In genomic region chr1:45684402-45684801, GRCh38 we compare ENCODE assay signal across 9 cellular contexts. TPM values are rescaled to one million over a fixed set of nuclear protein-coding genes. Genes with fewer than 3 reads are reported as not detected.
DNase-seq lines count a peak whose midpoint lies in the region; ATAC-seq and TF ChIP-seq lines count a peak whose summit lies in the region.
"Had no signal": no experiment of that assay in that cellular context is flagged by ENCODE, and none has a peak within 500 bp of the region (broad histone marks: within the 10 kb centered on the region; RNA-seq: fewer than 3 reads in every experiment).

No MANE protein-coding gene starts in this region.

- H3F3A ChIP-seq in neural cell (ENCODE audit: insufficient read depth, low read length, poor library complexity, severe bottlenecking), result peaks cover 12% of the 10 kb centered on the region

- no peak for DNase-seq in CD4-positive, alpha-beta memory T cell
- no peak for DNase-seq in MG63
- no peak for DNase-seq in dorsolateral prefrontal cortex
- DNase-seq in COLO829 (ENCODE audit: low spot score), result no peak
- DNase-seq in HUDEP-2 (lab: John Stamatoyannopoulos, UW; ENCODE audit: unreplicated experiment in 76 of 76), result no peak
- no peak for DNase-seq in GM19238 (ENCODE audit: insufficient read length, low spot score)
- DNase-seq: RPMI8226 had no signal

- no peak overlapping the region for H3K9ac ChIP-seq in neural cell (ENCODE audit: low read length)

- POLR2A ChIA-PET in CD4-positive, alpha-beta memory T cell (lab: Charles Lee; ENCODE audit: partially characterized antibody), result interaction anchor here (1.1 to 3.2 kb wide), 2 partner anchors 66 to 163 kb away, joined by 6 to 25 read pairs; partner anchors contain the start of gene PRDX1

- H3K27me3 ChIP-seq in CD4-positive, alpha-beta memory T cell (ENCODE audit: insufficient read depth, low read length), result no peaks in the 10 kb centered on the region
- H3K27me3 ChIP-seq in MG63 (no peaks in the 10 kb centered on the region), dorsolateral prefrontal cortex (no peaks in the 10 kb centered on the region), neural cell (ENCODE audit: insufficient read depth, low read depth, low read length) (no peaks in the 10 kb centered on the region)

- peak overlapping the region; percentile 73 to 100 (median 97) for H3K4me3 Mint-ChIP-seq in CD4-positive, alpha-beta memory T cell

- H3K36me3 Mint-ChIP-seq in CD4-positive, alpha-beta memory T cell, result peaks cover 0 to 32% of the 10 kb centered on the region in 2 donors

- H3K27ac ChIP-seq in CD4-positive, alpha-beta memory T cell (ENCODE audit: low read depth, low read length), result no peak overlapping the region
- H3K27ac ChIP-seq in dorsolateral prefrontal cortex (peak overlapping the region in 3 of 59 donors; percentile 1 to 98 (median 97)), neural cell (ENCODE audit: low read length) (no peak overlapping the region)

- no peaks in the 10 kb centered on the region for H3K9me3 ChIP-seq in CD4-positive, alpha-beta memory T cell (ENCODE audit: control insufficient read depth in 1 of 2, low read length in 2 of 2)
- no peaks in the 10 kb centered on the region for H3K9me3 ChIP-seq in MG63
- no peaks in the 10 kb centered on the region for H3K9me3 ChIP-seq in neural cell (ENCODE audit: low read length)

- CTCF ChIA-PET in CD4-positive, alpha-beta memory T cell (lab: Charles Lee; ENCODE audit: partially characterized antibody), result interaction anchor here (0.5 kb wide), 1 partner anchor 12 kb away, joined by 3 read pairs; no protein-coding TSS in a partner anchor

- H3K4me1 Mint-ChIP-seq in CD4-positive, alpha-beta memory T cell, result peaks cover 32 to 84% (median 54%) of the 10 kb centered on the region in 4 donors

- no peak for TF ChIP-seq RAD21 in neural cell (conservative IDR thresholded peaks at IDR 0.05)

- TF ChIP-seq CTCF in dorsolateral prefrontal cortex (IDR thresholded peaks at IDR 0.05 in 54 of 56, conservative IDR thresholded peaks at IDR 0.05 in 2 of 56; ENCODE audit: low read depth in 1 of 56, partially characterized antibody in 56 of 56), result no peak
- TF ChIP-seq CTCF in neural cell (IDR thresholded peaks at IDR 0.05; ENCODE audit: poor library complexity, severe bottlenecking), result no peak

- intact Hi-C loops in CD4-positive, alpha-beta memory T cell (cut with micrococcal nuclease), result loop anchor here (10.0 kb wide), 1 partner anchor 700 kb away; the partner anchor contains the start of gene EIF2B3
- intact Hi-C loops in dorsolateral prefrontal cortex (cut with DNase I), result loop anchor here in 1 of 2 donors (10.0 kb wide), 2 partner anchors 190 to 560 kb away; partner anchors contain the start of gene RAD54L

- no peak overlapping the region for H3K4me3 ChIP-seq in CD4-positive, alpha-beta memory T cell (ENCODE audit: low read length in 2 of 2)
- H3K4me3 ChIP-seq in MG63 (peak overlapping the region; percentile 99), dorsolateral prefrontal cortex (peak overlapping the region in 43 of 59 donors; percentile 68 to 100 (median 97)), neural cell (ENCODE audit: low read length) (peak overlapping the region; percentile 93)

- no peaks in the 10 kb centered on the region for H3K27me3 Mint-ChIP-seq in CD4-positive, alpha-beta memory T cell

- no peaks in the 10 kb centered on the region for H3K9me3 Mint-ChIP-seq in CD4-positive, alpha-beta memory T cell

- no peak overlapping the region for H2AFZ ChIP-seq in neural cell (ENCODE audit: low read depth, low read length)

- no peaks in the 10 kb centered on the region for H4K20me1 ChIP-seq in neural cell (ENCODE audit: insufficient read depth)

- no peak for ATAC-seq in GM18520 (IDR thresholded peaks at IDR 0.05; ENCODE audit: unreplicated experiment)

- H3K36me3 ChIP-seq in CD4-positive, alpha-beta memory T cell (ENCODE audit: insufficient read depth, low read length), result no peaks in the 10 kb centered on the region
- H3K36me3 ChIP-seq in MG63 (peaks cover 7% of the 10 kb centered on the region), neural cell (ENCODE audit: insufficient read depth, low read length) (no peaks in the 10 kb centered on the region)

- no peak for TF ChIP-seq EP300 in neural cell (conservative IDR thresholded peaks at IDR 0.05; ENCODE audit: poor library complexity, severe bottlenecking)

- peak overlapping the region in 3 of 7 donors; percentile 75 to 98 (median 84) for H3K27ac Mint-ChIP-seq in CD4-positive, alpha-beta memory T cell

- H3K79me2 ChIP-seq in neural cell (replicated peaks; ENCODE audit: insufficient read depth, low read length), result peaks cover 77% of the 10 kb centered on the region

- H3K4me2 ChIP-seq in neural cell (ENCODE audit: low read length), result peak overlapping the region; percentile 55

- peaks cover 76% of the 10 kb centered on the region for H3K4me1 ChIP-seq in CD4-positive, alpha-beta memory T cell (ENCODE audit: insufficient read depth, low read length)

- no peaks in the 10 kb centered on the region for H3K9me2 ChIP-seq in neural cell (ENCODE audit: insufficient read depth, low read length)

TF ChIP-seq in neural cell, 6 proteins besides CTCF, POLR2A, EP300 and RAD21:
- TF ChIP-seq REST (IDR thresholded peaks at IDR 0.05; ENCODE audit: borderline replicate concordance), result no peak

RNA-seq across cellular contexts. Expression of gene GPBP1L1, which starts 1.9 kb away (rescaled TPM):
- 100 to 1,000 TPM; 175 to 187 TPM for total RNA-seq in CD4-positive, alpha-beta memory T cell
- polyA plus RNA-seq in CD4-positive, alpha-beta memory T cell, result 100 to 1,000 TPM in 1 of 2 donors, 10 to 100 TPM in 1; 88.8 to 147 TPM
- 126 and 254 TPM in 2 replicates for total RNA-seq in MG63 (2014; rRNA removed; shearing (Covaris generic); ENCODE audit: low replicate concordance)
- 100 to 1,000 TPM in 10 of 120 experiments, 10 to 100 TPM in 110; 67.0 to 120 (median 87.2) TPM for total RNA-seq in dorsolateral prefrontal cortex
- 54.5 and 55.1 TPM in 2 replicates for polyA plus RNA-seq in neural cell
- polyA minus RNA-seq in neural cell, result 62.1 and 84.7 TPM in 2 replicates

RNA-seq across cellular contexts. Expression of gene TMEM69, which starts 3.6 kb away (rescaled TPM):
- 10 to 100 TPM; 26.1 to 26.7 TPM for total RNA-seq in CD4-positive, alpha-beta memory T cell
- polyA plus RNA-seq in CD4-positive, alpha-beta memory T cell, result 10 to 100 TPM; 36.1 to 42.5 TPM
- 13.7 and 21.7 TPM in 2 replicates for total RNA-seq in MG63 (2014; rRNA removed; shearing (Covaris generic); ENCODE audit: low replicate concordance)
- total RNA-seq in dorsolateral prefrontal cortex, result 10 to 100 TPM; 10.8 to 25.2 (median 17.7) TPM
- polyA plus RNA-seq in neural cell, result 24.2 and 28.6 TPM in 2 replicates
- 18.5 and 23.3 TPM in 2 replicates for polyA minus RNA-seq in neural cell

Comparison
In these comparisons a context has a peak if more than half of its experiments do, and no peak if none do; other contexts are left out.
1. H3K4me3 ChIP-seq: peak in MG63 (single experiment), dorsolateral prefrontal cortex (43 of 59) and neural cell (single experiment); none in CD4-positive, alpha-beta memory T cell (0 of 2).